In the genomic region with DNA sequence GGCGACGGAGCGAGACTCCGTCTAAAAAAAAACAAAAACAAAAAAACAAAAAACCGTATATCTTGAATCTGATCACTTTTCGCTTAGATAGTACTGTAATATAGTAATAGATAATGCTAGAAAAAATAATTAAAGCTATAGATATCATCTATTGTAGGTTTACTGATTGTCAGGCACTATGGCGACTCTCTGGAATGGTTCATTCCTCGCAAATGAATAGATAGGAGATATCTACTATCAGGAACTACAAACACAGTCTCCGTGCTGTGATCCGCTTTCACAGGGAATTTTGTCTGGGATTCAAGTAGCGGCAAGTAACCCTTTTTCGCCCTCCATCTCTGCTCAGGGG, we compare ENCODE assay signal across 8 cellular contexts. TPM values are rescaled to one million over a fixed set of nuclear protein-coding genes. Genes with fewer than 3 reads are reported as not detected.
DNase-seq lines count a peak whose midpoint lies in the region; ATAC-seq and TF ChIP-seq lines count a peak whose summit lies in the region.

No MANE protein-coding gene starts in this region.

- CTCF ChIA-PET in SK-N-SH (lab: Yijun Ruan, JAX): interaction anchor here (1.5 kb wide), 1 partner anchor 13 kb away, joined by 7 read pairs; no protein-coding TSS in a partner anchor

- peaks cover 3 to 7% of the 10 kb centered on the region in 2 experiments; a peak in 2 of 4 replicates for H3K4me1 ChIP-seq in SK-N-SH (ENCODE audit: control insufficient read depth in 1 of 2, insufficient read depth in 2 of 2, low read depth in 1 of 2, low read length in 1 of 2)
- peaks cover 3% of the 10 kb centered on the region for H3K4me1 ChIP-seq in adipocyte (ENCODE audit: control insufficient read depth, insufficient read depth, low read length)
- peaks cover 14% of the 10 kb centered on the region for H3K4me1 ChIP-seq in suprapubic skin

- ATAC-seq in SK-N-SH treated with all-trans-retinoic acid at 6 μM for 48 hours: no peak
- no peak for ATAC-seq in HG02571 (IDR thresholded peaks at IDR 0.05; ENCODE audit: unreplicated experiment)

- peak overlapping the region; percentile 62 to 82 for H3K4me3 ChIP-seq in SK-N-SH (ENCODE audit: low read depth in 2 of 2, low read length in 1 of 2)
- peak overlapping the region; percentile 94 for H3K4me3 ChIP-seq in adipocyte (ENCODE audit: low read length)
- peak overlapping the region; percentile 83 for H3K4me3 ChIP-seq in suprapubic skin

- H3K27ac ChIP-seq in SK-N-SH (ENCODE audit: low read depth in 2 of 2, low read length in 1 of 2) (peak overlapping the region; percentile 96 to 98), layer of hippocampus (ENCODE audit: low read depth, low read length) (peak overlapping the region; percentile 88), suprapubic skin (peak overlapping the region; percentile 97)

- H3K79me2 ChIP-seq in SK-N-SH (ENCODE audit: insufficient read depth): peaks cover 3% of the 10 kb centered on the region; the same call in 1 of the 2 replicates

- TF ChIP-seq POLR2A in suprapubic skin (IDR thresholded peaks at IDR 0.05): no peak

- peaks cover 28% of the 10 kb centered on the region for H3F3A ChIP-seq in SK-N-SH (replicated peaks; ENCODE audit: insufficient read depth)

- H3K27me3 ChIP-seq in SK-N-SH (ENCODE audit: insufficient read depth): no peaks in the 10 kb centered on the region
- H3K27me3 ChIP-seq in adipocyte (replicated peaks; ENCODE audit: control insufficient read depth, insufficient read depth, low read length): no peaks in the 10 kb centered on the region
- H3K27me3 ChIP-seq in layer of hippocampus (ENCODE audit: control insufficient read depth, insufficient read depth, low read length): no peaks in the 10 kb centered on the region
- H3K27me3 ChIP-seq in suprapubic skin: no peaks in the 10 kb centered on the region

- 48% methylated on average over 12 of the region's 12 CpGs for WGBS in SK-N-SH (ENCODE audit: low lambda C conversion rate)
- WGBS in suprapubic skin: 47% methylated on average over 11 of the region's 12 CpGs

- H3K36me3 ChIP-seq in SK-N-SH (replicated peaks in 1 of 2; ENCODE audit: control insufficient read depth in 1 of 2, insufficient read depth in 2 of 2, low read length in 1 of 2): no peaks in the 10 kb centered on the region
- no peaks in the 10 kb centered on the region for H3K36me3 ChIP-seq in adipocyte (ENCODE audit: control insufficient read depth, insufficient read depth, low read length, severe bottlenecking)
- H3K36me3 ChIP-seq in suprapubic skin: no peaks in the 10 kb centered on the region

- TF ChIP-seq RAD21 in SK-N-SH (IDR thresholded peaks at IDR 0.05; ENCODE audit: low read length): no peak

- peak overlapping the region; percentile 87 for H3K4me2 ChIP-seq in SK-N-SH

- H3K9me3 ChIP-seq in SK-N-SH (no peaks in the 10 kb centered on the region), adipocyte (ENCODE audit: control insufficient read depth, low read length) (no peaks in the 10 kb centered on the region), suprapubic skin (no peaks in the 10 kb centered on the region)

- TF ChIP-seq EP300 in SK-N-SH (IDR thresholded peaks at IDR 0.05; ENCODE audit: borderline replicate concordance in 1 of 2, low read depth in 1 of 2, low read length in 1 of 2) (no peak), suprapubic skin (IDR thresholded peaks at IDR 0.05) (no peak)

- H4K20me1 ChIP-seq in SK-N-SH (ENCODE audit: insufficient read depth): no peaks in the 10 kb centered on the region

- peak overlapping the region; percentile 92 for H2AFZ ChIP-seq in SK-N-SH (ENCODE audit: low read depth)

- H3K9ac ChIP-seq in SK-N-SH (peak overlapping the region; percentile 96; the same call in 1 of the 2 replicates), adipocyte (ENCODE audit: low read length) (peak overlapping the region; percentile 96)

- TF ChIP-seq CTCF in SK-N-SH (IDR thresholded peaks at IDR 0.05) (no peak), suprapubic skin (IDR thresholded peaks at IDR 0.05) (no peak)

- no peak for DNase-seq in SK-N-SH
- no peak for DNase-seq in adipocyte (ENCODE audit: low read depth)
- DNase-seq in suprapubic skin (ENCODE audit: low spot score in 2 of 2): no peak
- no peak for DNase-seq in effector CD8-positive, alpha-beta T cell (lab: John Stamatoyannopoulos, UW)
- DNase-seq in superior temporal gyrus (ENCODE audit: extremely low spot score): no peak

- H3K9me2 ChIP-seq in SK-N-SH: no peaks in the 10 kb centered on the region

- POLR2A ChIA-PET in SK-N-SH (lab: Yijun Ruan, JAX): interaction anchor here (0.6 to 2.8 kb wide), 6 partner anchors 81 to 203 kb away, joined by 3 to 17 read pairs (median 4); partner anchors contain the start of genes CDNF, HSPA14, MSANTD7 and SUV39H2

TF ChIP-seq in SK-N-SH, 30 proteins besides CTCF, POLR2A, EP300 and RAD21:
- no peak for TF ChIP-seq USF1 (IDR thresholded peaks at IDR 0.05; ENCODE audit: borderline replicate concordance, low read depth)
- TF ChIP-seq, protein P1, sequence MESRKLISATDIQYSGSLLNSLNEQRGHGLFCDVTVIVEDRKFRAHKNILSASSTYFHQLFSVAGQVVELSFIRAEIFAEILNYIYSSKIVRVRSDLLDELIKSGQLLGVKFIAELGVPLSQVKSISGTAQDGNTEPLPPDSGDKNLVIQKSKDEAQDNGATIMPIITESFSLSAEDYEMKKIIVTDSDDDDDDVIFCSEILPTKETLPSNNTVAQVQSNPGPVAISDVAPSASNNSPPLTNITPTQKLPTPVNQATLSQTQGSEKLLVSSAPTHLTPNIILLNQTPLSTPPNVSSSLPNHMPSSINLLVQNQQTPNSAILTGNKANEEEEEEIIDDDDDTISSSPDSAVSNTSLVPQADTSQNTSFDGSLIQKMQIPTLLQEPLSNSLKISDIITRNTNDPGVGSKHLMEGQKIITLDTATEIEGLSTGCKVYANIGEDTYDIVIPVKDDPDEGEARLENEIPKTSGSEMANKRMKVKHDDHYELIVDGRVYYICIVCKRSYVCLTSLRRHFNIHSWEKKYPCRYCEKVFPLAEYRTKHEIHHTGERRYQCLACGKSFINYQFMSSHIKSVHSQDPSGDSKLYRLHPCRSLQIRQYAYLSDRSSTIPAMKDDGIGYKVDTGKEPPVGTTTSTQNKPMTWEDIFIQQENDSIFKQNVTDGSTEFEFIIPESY (IDR thresholded peaks at IDR 0.05; ENCODE audit: borderline replicate concordance, low read depth): no peak
- 0 out of 2 replicates have a peak, but pooled peaks have one; percentile 25 for TF ChIP-seq GATA2 (CRISPR knock-in tag; IDR thresholded peaks at IDR 0.05)
- no peak for TF ChIP-seq JUND (IDR thresholded peaks at IDR 0.05)
- no peak for TF ChIP-seq FOXM1 (IDR thresholded peaks at IDR 0.05; ENCODE audit: low read depth)
- no peak for TF ChIP-seq TCF12 (IDR thresholded peaks at IDR 0.05)

TF ChIP-seq in SK-N-SH treated with all-trans-retinoic acid at 6 μM for 48 hours, 23 proteins besides CTCF, POLR2A, EP300 and RAD21:
- TF ChIP-seq, protein P2, sequence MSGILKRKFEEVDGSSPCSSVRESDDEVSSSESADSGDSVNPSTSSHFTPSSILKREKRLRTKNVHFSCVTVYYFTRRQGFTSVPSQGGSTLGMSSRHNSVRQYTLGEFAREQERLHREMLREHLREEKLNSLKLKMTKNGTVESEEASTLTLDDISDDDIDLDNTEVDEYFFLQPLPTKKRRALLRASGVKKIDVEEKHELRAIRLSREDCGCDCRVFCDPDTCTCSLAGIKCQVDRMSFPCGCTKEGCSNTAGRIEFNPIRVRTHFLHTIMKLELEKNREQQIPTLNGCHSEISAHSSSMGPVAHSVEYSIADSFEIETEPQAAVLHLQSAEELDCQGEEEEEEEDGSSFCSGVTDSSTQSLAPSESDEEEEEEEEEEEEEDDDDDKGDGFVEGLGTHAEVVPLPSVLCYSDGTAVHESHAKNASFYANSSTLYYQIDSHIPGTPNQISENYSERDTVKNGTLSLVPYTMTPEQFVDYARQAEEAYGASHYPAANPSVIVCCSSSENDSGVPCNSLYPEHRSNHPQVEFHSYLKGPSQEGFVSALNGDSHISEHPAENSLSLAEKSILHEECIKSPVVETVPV (CRISPR knock-in tag; IDR thresholded peaks at IDR 0.05): no peak
- TF ChIP-seq PPARA (CRISPR knock-in tag; IDR thresholded peaks at IDR 0.05; ENCODE audit: borderline replicate concordance): no peak

RNA-seq across cellular contexts. Expression of gene MEIG1, which starts 0.3 kb away (rescaled TPM):
- polyA plus RNA-seq in SK-N-SH (2012; rRNA removed): 0.42 and 0.43 TPM in 2 replicates
- polyA plus RNA-seq in SK-N-SH (2012; cell fraction: cytosol; rRNA removed): 0.62 and 0.82 TPM in 2 replicates
- polyA plus RNA-seq in SK-N-SH (2012; cell fraction: nucleus; rRNA removed): 0.49 TPM in 1 of 2 replicates, not detected in the other
- total RNA-seq in suprapubic skin: not detected

RNA-seq across cellular contexts. Expression of gene DCLRE1C, which starts 5.0 kb away (rescaled TPM):
- 2.5 and 3.0 TPM in 2 replicates for polyA plus RNA-seq in SK-N-SH (2012; rRNA removed)
- 2.6 TPM in 2 replicates for polyA plus RNA-seq in SK-N-SH (2012; cell fraction: cytosol; rRNA removed)
- 4.2 and 9.4 TPM in 2 replicates for polyA plus RNA-seq in SK-N-SH (2012; cell fraction: nucleus; rRNA removed)
- 10 to 100 TPM in 3 of 4 donors, 1 to 10 TPM in 1; 7.1 to 17.5 (median 13.0) TPM for total RNA-seq in suprapubic skin
